ENCODE assay signal across 1 cellular context in genomic region chr1:7470904-7471638, GRCh38.
TF ChIP-seq lines count a peak whose summit lies in the region.

No MANE protein-coding gene starts in this region.

TF ChIP-seq in IMR-90, 13 proteins besides CTCF, POLR2A, EP300 and RAD21 (continued from another document):
- TF ChIP-seq USF2 (IDR thresholded peaks at IDR 0.05; ENCODE audit: low read depth, low read length), result peak; percentile 66; the same call in 1 of the 2 replicates
